Comparison of ENCODE assay signal across 1 cellular context in genomic region chrX:6227445-6227820, GRCh38.
TF ChIP-seq lines count a peak whose summit lies in the region.

No MANE protein-coding gene starts in this region.

TF ChIP-seq in IMR-90, 13 proteins besides CTCF, POLR2A, EP300 and RAD21:
- no peak for TF ChIP-seq BHLHE40 (IDR thresholded peaks at IDR 0.05; ENCODE audit: low read depth, low read length)
- no peak for TF ChIP-seq FOS (IDR thresholded peaks at IDR 0.05; ENCODE audit: low read depth, low read length)
- no peak for TF ChIP-seq MAZ (IDR thresholded peaks at IDR 0.05; ENCODE audit: borderline replicate concordance, low read depth, low read length)
- TF ChIP-seq RCOR1 (IDR thresholded peaks at IDR 0.05; ENCODE audit: insufficient replicate concordance, low read length), result no peak
- no peak for TF ChIP-seq MXI1 (IDR thresholded peaks at IDR 0.05; ENCODE audit: borderline replicate concordance, low read depth, low read length)
- no peak for TF ChIP-seq CHD1 (IDR thresholded peaks at IDR 0.05; ENCODE audit: low read depth, low read length)
- no peak for TF ChIP-seq ELK1 (IDR thresholded peaks at IDR 0.05; ENCODE audit: borderline replicate concordance, low read depth, low read length)
- no peak for TF ChIP-seq MAFK (IDR thresholded peaks at IDR 0.05; ENCODE audit: low read depth, low read length)
- TF ChIP-seq USF2 (IDR thresholded peaks at IDR 0.05; ENCODE audit: low read depth, low read length), result no peak
- no peak for TF ChIP-seq RFX5 (IDR thresholded peaks at IDR 0.05; ENCODE audit: low read depth, low read length)
- TF ChIP-seq SMC3 (IDR thresholded peaks at IDR 0.05; ENCODE audit: low read depth, low read length), result no peak
- no peak for TF ChIP-seq CEBPB (IDR thresholded peaks at IDR 0.05; ENCODE audit: low read depth, low read length)
- TF ChIP-seq NFE2L2 (IDR thresholded peaks at IDR 0.05; ENCODE audit: low read depth, low read length), result no peak
